8 cellular contexts compared by ENCODE assay signal in genomic region chr3:111978833-111979688, GRCh38. TPM values are rescaled to one million over a fixed set of nuclear protein-coding genes. Genes with fewer than 3 reads are reported as not detected.
DNase-seq lines count a peak whose midpoint lies in the region; ATAC-seq and TF ChIP-seq lines count a peak whose summit lies in the region.

TSS of gene ABHD10 (plus strand) at chr3:111979026. CDS start at chr3:111979062, 36 bp downstream.

- H3K27me3 ChIP-seq in osteoblast (ENCODE audit: insufficient read depth, low read length) (no peaks in the 10 kb centered on the region), thoracic aorta (replicated peaks; ENCODE audit: insufficient read depth) (no peaks in the 10 kb centered on the region)

- H3K4me3 ChIP-seq in NB4 (ENCODE audit: low read depth, low read length), result peak within 1 kb of the TSS; percentile 80
- H3K4me3 ChIP-seq in osteoblast (ENCODE audit: insufficient read depth, low read length), result peak within 1 kb of the TSS; percentile 86
- H3K4me3 ChIP-seq in thoracic aorta, result peak within 1 kb of the TSS; percentile 95

- peak; percentile 96 for DNase-seq in GM04504 (ENCODE audit: low read depth)
- DNase-seq in HFFc6, result peak; percentile 96
- DNase-seq in NB4 (ENCODE audit: low read depth), result peak; percentile 94
- DNase-seq in SKM-1 (lab: John Stamatoyannopoulos, UW; ENCODE audit: unreplicated experiment), result peak; percentile 93
- peak; percentile 94 to 95 for DNase-seq in activated naive CD4-positive, alpha-beta T cell treated with anti-CD3 and anti-CD28 coated beads, Interleukin-2, amount 50 U/mL, for 72 hours (ENCODE audit: low spot score in 2 of 2)
- peak; percentile 98 for DNase-seq in glutamatergic neuron
- DNase-seq in osteoblast (ENCODE audit: insufficient read length, low spot score, missing footprints), result peak; percentile 86
- peak; percentile 77 for DNase-seq in thoracic aorta (ENCODE audit: low spot score)

- H3K36me3 ChIP-seq in osteoblast (ENCODE audit: insufficient read depth, low read length), result peaks cover 13% of the 10 kb centered on the region
- H3K36me3 ChIP-seq in thoracic aorta, result peaks cover 6% of the 10 kb centered on the region

- H3K4me1 ChIP-seq in osteoblast (ENCODE audit: insufficient read depth, low read length) (peaks cover 21% of the 10 kb centered on the region), thoracic aorta (ENCODE audit: control insufficient read depth in 1 of 2, low read depth in 2 of 2) (peaks cover 21 to 25% of the 10 kb centered on the region in 2 donors)

- peak; percentile 95 to 96 for ATAC-seq in activated naive CD4-positive, alpha-beta T cell treated with anti-CD3 and anti-CD28 coated beads, Interleukin-2, amount 50 U/mL, for 72 hours
- peak; percentile 96 for ATAC-seq in thoracic aorta (ENCODE audit: insufficient number of reproducible peaks, low FRiP score, low read depth)

- H2AFZ ChIP-seq in osteoblast (ENCODE audit: low read length), result peak within 1 kb of the TSS; percentile 90

- peaks cover 46% of the 10 kb centered on the region for H3K4me1 Mint-ChIP-seq in HFFc6 (ENCODE audit: low read depth)
- peaks cover 7% of the 10 kb centered on the region for H3K4me1 Mint-ChIP-seq in glutamatergic neuron (ENCODE audit: low read depth, unreplicated experiment)

- peak within 1 kb of the TSS; percentile 86 for H3K27ac ChIP-seq in osteoblast (ENCODE audit: low read depth, low read length)
- peak within 1 kb of the TSS; percentile 63 to 80 for H3K27ac ChIP-seq in thoracic aorta

- H3K4me3 Mint-ChIP-seq in HFFc6 (peak within 1 kb of the TSS; percentile 88), glutamatergic neuron (ENCODE audit: unreplicated experiment) (peak within 1 kb of the TSS; percentile 84)

- peak within 1 kb of the TSS; percentile 90 for H3K4me2 ChIP-seq in osteoblast (ENCODE audit: insufficient read depth, low read length)

- H3K9me3 Mint-ChIP-seq in HFFc6 (no peaks in the 10 kb centered on the region), glutamatergic neuron (ENCODE audit: unreplicated experiment) (no peaks in the 10 kb centered on the region)
- no peaks in the 10 kb centered on the region for H3K9me3 Mint-ChIP-seq in activated naive CD4-positive, alpha-beta T cell treated with anti-CD3 and anti-CD28 coated beads, Interleukin-2, amount 50 U/mL, for 72 hours

- peaks cover 47% of the 10 kb centered on the region for H3K79me2 ChIP-seq in osteoblast (ENCODE audit: insufficient read depth, low read length)

- TF ChIP-seq POLR2A in NB4 (IDR thresholded peaks at IDR 0.05; ENCODE audit: extremely low read depth, insufficient read length), result peak; percentile 96

- no peaks in the 10 kb centered on the region for H3K9me3 ChIP-seq in osteoblast (ENCODE audit: low read depth, low read length)
- H3K9me3 ChIP-seq in thoracic aorta, result no peaks in the 10 kb centered on the region

- TF ChIP-seq CTCF in HFFc6 (IDR thresholded peaks at IDR 0.05) (no peak), NB4 (IDR thresholded peaks at IDR 0.05; ENCODE audit: low read depth, low read length) (no peak), glutamatergic neuron (IDR thresholded peaks at IDR 0.05; ENCODE audit: partially characterized antibody, unreplicated experiment) (no peak), osteoblast (IDR thresholded peaks at IDR 0.05; ENCODE audit: extremely low read depth, low read depth, low read length) (no peak), thoracic aorta (IDR thresholded peaks at IDR 0.05) (no peak)

- H3K27me3 Mint-ChIP-seq in HFFc6 (ENCODE audit: insufficient read depth), result no peaks in the 10 kb centered on the region; the same call in 1 of the 2 replicates
- H3K27me3 Mint-ChIP-seq in glutamatergic neuron (ENCODE audit: unreplicated experiment), result no peaks in the 10 kb centered on the region

- H3K36me3 Mint-ChIP-seq in HFFc6 (ENCODE audit: low read depth), result peaks cover 6% of the 10 kb centered on the region; the same call in 1 of the 2 replicates
- H3K36me3 Mint-ChIP-seq in activated naive CD4-positive, alpha-beta T cell treated with anti-CD3 and anti-CD28 coated beads, Interleukin-2, amount 50 U/mL, for 72 hours, result peaks cover 14 to 44% of the 10 kb centered on the region in 2 donors
- H3K36me3 Mint-ChIP-seq in glutamatergic neuron (ENCODE audit: unreplicated experiment), result no peaks in the 10 kb centered on the region

- H4K20me1 ChIP-seq in osteoblast (ENCODE audit: insufficient read depth, low read length), result no peaks in the 10 kb centered on the region

- H3K27ac Mint-ChIP-seq in HFFc6 (peak within 1 kb of the TSS; percentile 78), glutamatergic neuron (ENCODE audit: unreplicated experiment) (peak within 1 kb of the TSS; percentile 88)
- H3K27ac Mint-ChIP-seq in activated naive CD4-positive, alpha-beta T cell treated with anti-CD3 and anti-CD28 coated beads, Interleukin-2, amount 50 U/mL, for 72 hours, result peak within 1 kb of the TSS; percentile 48 to 90

RNA-seq across cellular contexts. Expression of gene ABHD10, which starts in this region (rescaled TPM):
- total RNA-seq in HFFc6 (2021; fragmentation: NEBNext Ultra II Directional; extraction: Animal tissue kit (Norgen Biotek cat#: 25700)), result 10 to 100 TPM; 39.5 to 44.5 (median 41.3) TPM
- 10 to 100 TPM; 68.1 to 87.6 TPM for total RNA-seq in activated naive CD4-positive, alpha-beta T cell treated with anti-CD3 and anti-CD28 coated beads, Interleukin-2, amount 50 U/mL, for 72 hours
- 35.9 TPM for total RNA-seq in glutamatergic neuron (ENCODE audit: unreplicated experiment)
- total RNA-seq in osteoblast, result 22.8 and 23.6 TPM in 2 replicates
- 10 to 100 TPM in 1 of 2 donors, 1 to 10 TPM in 1; 9.6 to 13.2 TPM for total RNA-seq in thoracic aorta

Comparison
In these comparisons a context has a peak if more than half of its experiments do, and no peak if none do; other contexts are left out.
1. Peak in every context shown above with its lines: DNase-seq, ATAC-seq, H3K4me3 ChIP-seq and H3K27ac ChIP-seq.